Comparison of ENCODE assay signal across 28 cellular contexts in genomic region chr10:52616420-52616764, GRCh38.
"Had no signal": no experiment of that assay in that cellular context is flagged by ENCODE, and none has a peak within 500 bp of the region (broad histone marks: within the 10 kb centered on the region; RNA-seq: fewer than 3 reads in every experiment).

No MANE protein-coding gene starts in this region.

- H3K4me1 ChIP-seq: Peyer's patch had no signal

- DNase-seq: activated CD4-positive, alpha-beta memory T cell treated with anti-CD3 and anti-CD28 coated beads, Interleukin-2, amount 10 ng/mL, durations not matched to agents 7 days and 5 days; activated CD4-positive, alpha-beta T cell treated with anti-CD3 and anti-CD28 coated beads for 1 hour; activated CD4-positive, alpha-beta T cell treated with anti-CD3 and anti-CD28 coated beads for 48 hours; activated CD4-positive, CD25-positive, alpha-beta regulatory T cell; activated CD8-positive, alpha-beta memory T cell treated with anti-CD3 and anti-CD28 coated beads for 24 hours; activated CD8-positive, alpha-beta memory T cell treated with anti-CD3 and anti-CD28 coated beads, Interleukin-2, amount 10 ng/mL, durations not matched to agents 7 days and 5 days; activated CD8-positive, alpha-beta memory T cell treated with anti-CD3 and anti-CD28 coated beads, Interleukin-2, amount 50 U/mL, for 48 hours; activated effector memory CD4-positive, alpha-beta T cell treated with Interleukin-2 at 50 U/mL for 16 hours; activated naive CD4-positive, alpha-beta T cell treated with anti-CD3 and anti-CD28 coated beads, Interleukin-2, amount 10 ng/mL, durations not matched to agents 7 days and 5 days; activated naive CD8-positive, alpha-beta T cell treated with anti-CD3 and anti-CD28 coated beads, Interleukin-2, amount 50 U/mL, for 24 hours; activated T-cell treated with anti-CD3 and anti-CD28 coated beads, Interleukin-2, amount 50 U/mL, for 48 hours; caudate nucleus; Kasumi-1; MG63; NCI-H1048; NCI-H1105 treated with DMSO at 0.1 percent for 48 hours; NCI-H1436; NCI-H1694; NCI-H1930; NCI-H2081 treated with DMSO at 0.1 percent for 48 hours; NCI-H345; NCI-H524 treated with DMSO at 0.1 percent for 48 hours; Peyer's patch; RPMI8226; SIG-M5; T1000; WERI-Rb-1 had no signal

- FAIRE-seq: bronchial epithelial cell had no signal

- H3K9me3 ChIP-seq: MG63, Peyer's patch had no signal

- H3K4me3 ChIP-seq: MG63, Peyer's patch had no signal

- H3K27me3 ChIP-seq: MG63, Peyer's patch had no signal

- ATAC-seq: activated CD8-positive, alpha-beta memory T cell treated with anti-CD3 and anti-CD28 coated beads, Interleukin-2, amount 10 ng/mL, durations not matched to agents 7 days and 5 days; activated naive CD8-positive, alpha-beta T cell treated with anti-CD3 and anti-CD28 coated beads, Interleukin-2, amount 50 U/mL, for 24 hours had no signal

- H3K27ac ChIP-seq: Peyer's patch, WERI-Rb-1 had no signal

- H3K36me3 ChIP-seq: MG63, Peyer's patch, WERI-Rb-1 had no signal
